Comparison of ENCODE assay signal across 15 cellular contexts in the genomic region with DNA sequence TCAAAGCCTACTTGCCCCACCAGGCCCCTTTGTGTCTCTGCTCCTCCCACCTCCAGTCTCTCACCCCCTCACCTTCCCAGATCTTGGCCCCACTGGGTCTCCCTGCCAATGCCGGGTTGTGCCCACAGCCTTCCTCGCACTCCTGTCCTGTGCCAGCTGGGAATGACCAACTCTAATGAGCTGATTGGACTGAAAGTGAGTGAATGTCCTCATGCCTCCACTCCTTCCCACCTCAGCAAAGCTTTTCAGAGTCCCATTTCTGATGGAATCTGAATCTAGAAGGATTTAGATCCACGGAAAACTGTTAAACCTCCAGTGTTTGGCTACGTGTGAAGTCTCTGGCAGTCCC.
DNase-seq lines count a peak whose midpoint lies in the region; ATAC-seq and TF ChIP-seq lines count a peak whose summit lies in the region.
"Had no signal": no experiment of that assay in that cellular context is flagged by ENCODE, and none has a peak within 500 bp of the region (broad histone marks: within the 10 kb centered on the region; RNA-seq: fewer than 3 reads in every experiment).

No MANE protein-coding gene starts in this region.

- H3K36me3 ChIP-seq in Panc1 (ENCODE audit: control insufficient read depth, insufficient read depth, low read length): no peaks in the 10 kb centered on the region

- H3K9me3 ChIP-seq in Panc1 (ENCODE audit: control insufficient read depth, insufficient read depth, low read depth, low read length): no peaks in the 10 kb centered on the region; the same call in 1 of the 2 replicates

- POLR2A ChIA-PET in Panc1 (lab: Charles Lee): no interaction called here

- no TSS peak for BruUV-seq in Panc1 (replicated peaks; lab: Mats Ljungman, UMichigan)

- no peaks in the 10 kb centered on the region for H3K27me3 Mint-ChIP-seq in chondrocyte (ENCODE audit: low read depth)
- H3K27me3 Mint-ChIP-seq in activated T-cell treated with anti-CD3 and anti-CD28 coated beads, Interleukin-2, amount 50 U/mL, for 24 hours: no peaks in the 10 kb centered on the region
- H3K27me3 Mint-ChIP-seq: CD4-positive, CD25-positive, alpha-beta regulatory T cell had no signal

- no peak for TF ChIP-seq CTCF in Panc1 (IDR thresholded peaks at IDR 0.05)
- TF ChIP-seq CTCF in chondrocyte (IDR thresholded peaks at IDR 0.05): no peak

- H3K4me3 ChIP-seq in Panc1 (ENCODE audit: low read depth in 2 of 2, low read length in 2 of 2): no peak overlapping the region
- H3K4me3 ChIP-seq: lung had no signal

- intact Hi-C loops in Panc1 (cut with micrococcal nuclease; ENCODE audit: unreplicated experiment): no loop called here

- no peak overlapping the region for H3K4me3 Mint-ChIP-seq in chondrocyte (ENCODE audit: unreplicated experiment)
- H3K4me3 Mint-ChIP-seq in activated T-cell treated with anti-CD3 and anti-CD28 coated beads, Interleukin-2, amount 50 U/mL, for 24 hours: no peak overlapping the region
- H3K4me3 Mint-ChIP-seq: CD4-positive, CD25-positive, alpha-beta regulatory T cell had no signal

- H3K27ac Mint-ChIP-seq in chondrocyte (ENCODE audit: unreplicated experiment): peak overlapping the region; percentile 53
- no peak overlapping the region for H3K27ac Mint-ChIP-seq in activated T-cell treated with anti-CD3 and anti-CD28 coated beads, Interleukin-2, amount 50 U/mL, for 24 hours

- H3K4me1 Mint-ChIP-seq in chondrocyte (ENCODE audit: low read depth): peaks cover 12% of the 10 kb centered on the region
- peaks cover 9% of the 10 kb centered on the region for H3K4me1 Mint-ChIP-seq in activated T-cell treated with anti-CD3 and anti-CD28 coated beads, Interleukin-2, amount 50 U/mL, for 24 hours (ENCODE audit: low read depth)

- H3K36me3 Mint-ChIP-seq in chondrocyte (ENCODE audit: low read depth): no peaks in the 10 kb centered on the region
- H3K36me3 Mint-ChIP-seq in activated T-cell treated with anti-CD3 and anti-CD28 coated beads, Interleukin-2, amount 50 U/mL, for 24 hours (ENCODE audit: low read depth): no peaks in the 10 kb centered on the region
- H3K36me3 Mint-ChIP-seq: CD4-positive, CD25-positive, alpha-beta regulatory T cell had no signal

- in situ Hi-C loops in Panc1 (cut with HindIII; ENCODE audit: low pct_unique_long_range_greater_than_20kb, low sequenced_read_pairs): no loop called here

- H3K27ac ChIP-seq in Panc1 (ENCODE audit: low read length): peak overlapping the region; percentile 68
- H3K27ac ChIP-seq in substantia nigra (ENCODE audit: low read depth, low read length, poor library complexity, severe bottlenecking): peak overlapping the region; percentile 2
- H3K27ac ChIP-seq: parathyroid adenoma had no signal

- ATAC-seq in Panc1 (no peak), GM18868 (IDR thresholded peaks at IDR 0.05; ENCODE audit: unreplicated experiment) (no peak)

- H3K4me1 ChIP-seq in Panc1 (ENCODE audit: control insufficient read depth, insufficient read depth, low read length): no peaks in the 10 kb centered on the region
- H3K4me1 ChIP-seq: parathyroid adenoma had no signal

- DNase-seq in Panc1 (ENCODE audit: low read depth, low spot score): no peak
- DNase-seq in chondrocyte (ENCODE audit: low spot score): no peak
- DNase-seq in myocyte (ENCODE audit: low read depth): peak; percentile 73
- DNase-seq in substantia nigra (lab: John Stamatoyannopoulos, UW): peak in 11 of 49 donors; percentile 27 to 80 (median 60)
- no peak for DNase-seq in activated T-cell treated with anti-CD3 and anti-CD28 coated beads, Interleukin-2, amount 50 U/mL, for 24 hours
- DNase-seq in glomerular visceral epithelial cell (ENCODE audit: extremely low spot score): no peak
- no peak for DNase-seq in NCI-H2171 (lab: John Stamatoyannopoulos, UW)
- DNase-seq: activated CD4-positive, alpha-beta T cell treated with anti-CD3 and anti-CD28 coated beads, Interleukin-2, amount 50 U/mL, for 1 hour; activated effector memory CD4-positive, alpha-beta T cell treated with Interleukin-2 at 50 U/mL for 16 hours; CD4-positive, CD25-positive, alpha-beta regulatory T cell; NCI-H526; stimulated activated CD4-positive, alpha-beta T cell treated with anti-CD3 and anti-CD28 coated beads, Interleukin-1b, Interleukin-23, amount 100 ng/mL, for 48 hours had no signal

- no peaks in the 10 kb centered on the region for H3K27me3 ChIP-seq in Panc1 (ENCODE audit: control insufficient read depth, insufficient read depth, low read length)

- CTCF ChIA-PET in Panc1 (lab: Charles Lee): no interaction called here

- no peaks in the 10 kb centered on the region for H3K9me3 Mint-ChIP-seq in chondrocyte (ENCODE audit: low read depth)
- no peaks in the 10 kb centered on the region for H3K9me3 Mint-ChIP-seq in activated T-cell treated with anti-CD3 and anti-CD28 coated beads, Interleukin-2, amount 50 U/mL, for 24 hours
